Comparison of ENCODE assay signal across 1 cellular context in the genomic region with DNA sequence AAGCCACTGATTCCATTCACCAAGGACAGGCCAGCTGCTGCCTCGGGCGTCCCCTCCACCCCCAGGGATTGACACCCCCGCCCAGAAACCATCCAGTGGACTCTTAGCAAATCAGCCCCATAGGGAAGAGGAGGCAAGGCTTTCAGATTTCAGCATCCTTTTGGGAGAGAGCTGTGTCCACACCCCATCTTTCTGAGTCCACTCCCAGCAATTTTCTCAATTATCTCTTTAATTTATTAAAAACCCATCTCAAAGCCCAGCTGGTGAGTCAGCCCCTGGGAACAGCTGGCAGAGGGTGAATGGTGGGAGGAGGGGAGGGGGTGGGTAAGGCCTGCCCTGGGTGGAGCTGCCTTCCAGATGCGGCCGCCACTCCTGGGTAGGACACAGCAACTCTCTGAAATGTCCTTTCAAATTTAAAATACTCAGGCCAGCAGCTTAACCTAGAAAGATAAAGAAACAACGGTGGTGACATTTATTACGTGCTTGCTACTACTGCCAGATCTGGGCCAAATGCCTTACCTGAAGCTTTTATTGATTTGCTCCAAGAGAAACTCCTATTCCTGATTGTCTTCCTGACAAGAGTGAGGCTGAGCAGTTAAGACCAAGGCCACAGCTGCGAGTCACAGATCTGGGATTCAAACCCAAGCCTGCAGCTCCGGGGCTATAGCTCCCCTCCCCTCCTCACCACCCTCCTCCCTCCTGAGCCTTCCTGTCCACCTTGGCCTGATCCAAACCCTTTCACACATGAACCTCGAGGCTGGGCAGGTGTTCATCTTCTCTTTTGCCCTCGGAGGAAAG.
TF ChIP-seq lines count a peak whose summit lies in the region.

No MANE protein-coding gene starts in this region.

TF ChIP-seq in H1, 55 proteins besides CTCF, POLR2A, EP300 and RAD21 (continued from another document):
- TF ChIP-seq RXRA (IDR thresholded peaks at IDR 0.05; ENCODE audit: insufficient read depth, low read depth, low read length) = no peak
- TF ChIP-seq, protein P1, sequence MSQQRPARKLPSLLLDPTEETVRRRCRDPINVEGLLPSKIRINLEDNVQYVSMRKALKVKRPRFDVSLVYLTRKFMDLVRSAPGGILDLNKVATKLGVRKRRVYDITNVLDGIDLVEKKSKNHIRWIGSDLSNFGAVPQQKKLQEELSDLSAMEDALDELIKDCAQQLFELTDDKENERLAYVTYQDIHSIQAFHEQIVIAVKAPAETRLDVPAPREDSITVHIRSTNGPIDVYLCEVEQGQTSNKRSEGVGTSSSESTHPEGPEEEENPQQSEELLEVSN (IDR thresholded peaks at IDR 0.05) = no peak
- no peak for TF ChIP-seq BCL11A (IDR thresholded peaks at IDR 0.05; ENCODE audit: low read depth in 2 of 2, low read length in 2 of 2)
- TF ChIP-seq SIRT6 (IDR thresholded peaks at IDR 0.05; ENCODE audit: low read length) = no peak
